Comparison of ENCODE assay signal across 32 cellular contexts in genomic region chr20:1826046-1826445, GRCh38.
A peak's percentile ranks its signal among the peaks of the same experiment; 100 is the strongest.
DNase-seq lines count a peak whose midpoint lies in the region; ATAC-seq and TF ChIP-seq lines count a peak whose summit lies in the region.
"Had no signal": no experiment of that assay in that cellular context is flagged by ENCODE, and none has a peak within 500 bp of the region (broad histone marks: within the 10 kb centered on the region; RNA-seq: fewer than 3 reads in every experiment).

No MANE protein-coding gene starts in this region.

- H3K27me3 Mint-ChIP-seq in neural progenitor cell (ENCODE audit: insufficient read depth, low read depth): peaks cover 6% of the 10 kb centered on the region
- H3K27me3 Mint-ChIP-seq: memory B cell had no signal

- intact Hi-C loops in upper lobe of right lung (cut with DNase I): no loop called here
- intact Hi-C loops in sigmoid colon (cut with DNase I): no loop called here

- no peaks in the 10 kb centered on the region for H3K36me3 ChIP-seq in brain microvascular endothelial cell (replicated peaks)
- no peaks in the 10 kb centered on the region for H3K36me3 ChIP-seq in neural progenitor cell
- H3K36me3 ChIP-seq in upper lobe of right lung: no peaks in the 10 kb centered on the region
- H3K36me3 ChIP-seq in sigmoid colon: no peaks in the 10 kb centered on the region
- no peaks in the 10 kb centered on the region for H3K36me3 ChIP-seq in suprapubic skin
- H3K36me3 ChIP-seq: breast epithelium, SJSA1, upper lobe of left lung, WERI-Rb-1 had no signal

- no peak overlapping the region for H2AFZ ChIP-seq in neural progenitor cell (replicated peaks)

- H3K4me1 Mint-ChIP-seq in neural progenitor cell: peaks cover 8% of the 10 kb centered on the region
- H3K4me1 Mint-ChIP-seq: activated naive CD4-positive, alpha-beta T cell treated with anti-CD3 and anti-CD28 coated beads, Interleukin-2, amount 50 U/mL, for 24 hours had no signal

- ATAC-seq in upper lobe of right lung (peak; percentile 32), HG02852 (IDR thresholded peaks at IDR 0.05; ENCODE audit: unreplicated experiment) (no peak)
- ATAC-seq: CD8-positive, alpha-beta T cell; HepG2; left lobe of liver; right cardiac atrium had no signal

- H3K27ac ChIP-seq in brain microvascular endothelial cell: peak overlapping the region; percentile 68
- H3K27ac ChIP-seq in neural progenitor cell: no peak overlapping the region
- no peak overlapping the region for H3K27ac ChIP-seq in upper lobe of right lung
- H3K27ac ChIP-seq in sigmoid colon: no peak overlapping the region
- no peak overlapping the region for H3K27ac ChIP-seq in suprapubic skin
- H3K27ac ChIP-seq: SJSA1, WERI-Rb-1 had no signal

- no peaks in the 10 kb centered on the region for H3K27me3 ChIP-seq in brain microvascular endothelial cell (replicated peaks)
- no peaks in the 10 kb centered on the region for H3K27me3 ChIP-seq in neural progenitor cell
- H3K27me3 ChIP-seq in upper lobe of right lung: no peaks in the 10 kb centered on the region
- H3K27me3 ChIP-seq in sigmoid colon: no peaks in the 10 kb centered on the region
- H3K27me3 ChIP-seq in suprapubic skin: no peaks in the 10 kb centered on the region
- H3K27me3 ChIP-seq: breast epithelium, SJSA1, upper lobe of left lung had no signal

- H3K9me3 ChIP-seq in neural progenitor cell (ENCODE audit: low read depth) (no peaks in the 10 kb centered on the region), upper lobe of right lung (no peaks in the 10 kb centered on the region), sigmoid colon (no peaks in the 10 kb centered on the region), suprapubic skin (no peaks in the 10 kb centered on the region)

- no peak overlapping the region for H3K4me2 ChIP-seq in neural progenitor cell

- no peak for TF ChIP-seq POLR2A in sigmoid colon (IDR thresholded peaks at IDR 0.05)
- no peak for TF ChIP-seq POLR2A in suprapubic skin (IDR thresholded peaks at IDR 0.05)

- H3K9me3 Mint-ChIP-seq in neural progenitor cell: peaks cover 25% of the 10 kb centered on the region

- TF ChIP-seq CTCF in brain microvascular endothelial cell (IDR thresholded peaks at IDR 0.05; ENCODE audit: low read depth, low read length, missing control alignments) (no peak), neural progenitor cell (IDR thresholded peaks at IDR 0.05) (no peak), upper lobe of right lung (IDR thresholded peaks at IDR 0.05) (no peak), sigmoid colon (IDR thresholded peaks at IDR 0.05) (no peak), suprapubic skin (IDR thresholded peaks at IDR 0.05) (no peak)

- no peaks in the 10 kb centered on the region for H3K79me2 ChIP-seq in neural progenitor cell (ENCODE audit: low read depth)

- H3K9ac ChIP-seq in neural progenitor cell: no peak overlapping the region

- H3K4me3 Mint-ChIP-seq in neural progenitor cell: no peak overlapping the region
- H3K4me3 Mint-ChIP-seq: activated naive CD4-positive, alpha-beta T cell treated with anti-CD3 and anti-CD28 coated beads, Interleukin-2, amount 50 U/mL, for 24 hours; CD8-positive, alpha-beta T cell; memory B cell; neural crest cell had no signal

- peaks cover 6% of the 10 kb centered on the region for H3F3A ChIP-seq in neural progenitor cell (ENCODE audit: low read depth)

- H3K4me1 ChIP-seq in neural progenitor cell: peaks cover 7% of the 10 kb centered on the region
- H3K4me1 ChIP-seq in upper lobe of right lung: peaks cover 13% of the 10 kb centered on the region
- H3K4me1 ChIP-seq in sigmoid colon: peaks cover 0 to 14% (median 10%) of the 10 kb centered on the region in 4 donors
- H3K4me1 ChIP-seq in suprapubic skin: peaks cover 35% of the 10 kb centered on the region
- H3K4me1 ChIP-seq: breast epithelium had no signal

- H3K27ac Mint-ChIP-seq in neural progenitor cell: peak overlapping the region; percentile 81
- H3K27ac Mint-ChIP-seq: activated naive CD4-positive, alpha-beta T cell treated with anti-CD3 and anti-CD28 coated beads, Interleukin-2, amount 50 U/mL, for 24 hours; CD8-positive, alpha-beta T cell; memory B cell had no signal

- TF ChIP-seq EP300 in sigmoid colon (IDR thresholded peaks at IDR 0.05): no peak
- TF ChIP-seq EP300 in suprapubic skin (IDR thresholded peaks at IDR 0.05): no peak

- DNase-seq in NOMO-1 treated with DMSO at 0.1 percent for 48 hours (lab: John Stamatoyannopoulos, UW; ENCODE audit: unreplicated experiment): peak; percentile 15
- DNase-seq in NOMO-1 treated with dmso at 0.1 percent for 144 hours (lab: John Stamatoyannopoulos, UW; ENCODE audit: unreplicated experiment): no peak
- DNase-seq in brain microvascular endothelial cell: no peak
- DNase-seq in neural progenitor cell (ENCODE audit: low spot score): no peak
- no peak for DNase-seq in upper lobe of right lung
- no peak for DNase-seq in sigmoid colon
- no peak for DNase-seq in suprapubic skin (ENCODE audit: low spot score in 2 of 2)
- DNase-seq: 8988T; activated CD4-positive, alpha-beta T cell treated with anti-CD3 and anti-CD28 coated beads for 48 hours; activated CD8-positive, alpha-beta memory T cell treated with anti-CD3 and anti-CD28 coated beads for 24 hours; amygdala; CD8-positive, alpha-beta T cell; effector CD8-positive, alpha-beta T cell; erythroblast; head of caudate nucleus; Kasumi-1; NCI-H1694 treated with DMSO at 0.1 percent for 48 hours; NCI-H446; NCI-H748 treated with DMSO at 0.1 percent for 48 hours; right cardiac atrium; stimulated activated CD4-positive, alpha-beta T cell treated with anti-CD3 and anti-CD28 coated beads, Interleukin-4, amount 100 ng/mL, for 24 hours; T-helper 9 cell; upper lobe of left lung; WERI-Rb-1 had no signal

- in situ Hi-C loops in brain microvascular endothelial cell (cut with HindIII; ENCODE audit: low pct_ligation_motif_present, low sequenced_read_pairs): no loop called here

- H3K36me3 Mint-ChIP-seq in neural progenitor cell: no peaks in the 10 kb centered on the region

- WGBS in sigmoid colon, 2 donors: 97% methylated on average over 4 of the region's 4 CpGs
- WGBS in suprapubic skin: 94% methylated on average over 4 of the region's 4 CpGs

- H4K20me1 ChIP-seq in neural progenitor cell (ENCODE audit: low read depth): no peaks in the 10 kb centered on the region

- no peak overlapping the region for H3K4me3 ChIP-seq in brain microvascular endothelial cell (ENCODE audit: low read depth, low read length)
- H3K4me3 ChIP-seq in neural progenitor cell: no peak overlapping the region
- no peak overlapping the region for H3K4me3 ChIP-seq in upper lobe of right lung
- H3K4me3 ChIP-seq in sigmoid colon: no peak overlapping the region
- H3K4me3 ChIP-seq in suprapubic skin: no peak overlapping the region
- H3K4me3 ChIP-seq: breast epithelium, SJSA1, upper lobe of left lung had no signal
